In genomic region chr7:36338256-36338655, GRCh38 we compare ENCODE assay signal across 26 cellular contexts.
"Had no signal": no experiment of that assay in that cellular context is flagged by ENCODE, and none has a peak within 500 bp of the region (broad histone marks: within the 10 kb centered on the region; RNA-seq: fewer than 3 reads in every experiment).

No MANE protein-coding gene starts in this region.

- H3K4me1 ChIP-seq: ascending aorta had no signal

- H3K9me3 ChIP-seq: ascending aorta had no signal

- H3K36me3 ChIP-seq: ascending aorta had no signal

- H3K27ac ChIP-seq: ascending aorta, VCaP had no signal

- FAIRE-seq: TTC549 had no signal

- H3K4me3 ChIP-seq: ascending aorta had no signal

- DNase-seq: activated B cell treated with CpG ODN at 0.5 μM for 24 hours; activated CD4-positive, alpha-beta memory T cell treated with anti-CD3 and anti-CD28 coated beads for 36 hours; activated CD4-positive, alpha-beta T cell treated with anti-CD3 and anti-CD28 coated beads for 4 hours; activated CD4-positive, alpha-beta T cell treated with anti-CD3 and anti-CD28 coated beads, Interleukin-2, amount 10 ng/mL, durations not matched to agents 24 days and 14 days; activated CD4-positive, alpha-beta T cell treated with anti-CD3 and anti-CD28 coated beads, Interleukin-2, amount 50 U/mL, for 1 hour; activated CD4-positive, alpha-beta T cell treated with anti-CD3 and anti-CD28 coated beads, Interleukin-2, amount 50 U/mL, for 4 hours; activated CD4-positive, CD25-positive, alpha-beta regulatory T cell treated with anti-CD3 and anti-CD28 coated beads, Interleukin-2, amount 50 U/mL, for 72 hours; activated CD8-positive, alpha-beta memory T cell treated with anti-CD3 and anti-CD28 coated beads, Interleukin-2, amount 50 U/mL, for 48 hours; activated CD8-positive, alpha-beta T cell treated with anti-CD3 and anti-CD28 coated beads for 36 hours; activated effector memory CD4-positive, alpha-beta T cell treated with Interleukin-2 at 50 U/mL for 16 hours; activated gamma-delta T cell; activated naive CD4-positive, alpha-beta T cell treated with anti-CD3 and anti-CD28 coated beads, Interleukin-2, amount 10 ng/mL, durations not matched to agents 7 days and 5 days; activated naive CD4-positive, alpha-beta T cell treated with Interleukin-2 at 50 U/mL for 16 hours; activated naive CD8-positive, alpha-beta T cell treated with anti-CD3 and anti-CD28 coated beads, Interleukin-2, amount 10 ng/mL, durations not matched to agents 7 days and 5 days; activated naive CD8-positive, alpha-beta T cell treated with anti-CD3 and anti-CD28 coated beads, Interleukin-2, amount 50 U/mL, for 24 hours; activated T-cell treated with anti-CD3 and anti-CD28 coated beads, Interleukin-2, amount 50 U/mL, for 24 hours; activated T-cell treated with anti-CD3 and anti-CD28 coated beads, Interleukin-2, amount 50 U/mL, for 48 hours; amygdala; anterior cingulate cortex; cerebellar nuclear complex; T-helper 1 cell; T-helper 2 cell; T-helper 9 cell had no signal

- H3K27me3 ChIP-seq: ascending aorta had no signal
